Comparison of ENCODE assay signal across 16 cellular contexts in genomic region chr21:37560385-37560784, GRCh38.
DNase-seq lines count a peak whose midpoint lies in the region; ATAC-seq, FAIRE-seq and TF ChIP-seq lines count a peak whose summit lies in the region.
"Had no signal": no experiment of that assay in that cellular context is flagged by ENCODE, and none has a peak within 500 bp of the region (broad histone marks: within the 10 kb centered on the region; RNA-seq: fewer than 3 reads in every experiment).

No MANE protein-coding gene starts in this region.

- peaks cover 12 to 22% (median 19%) of the 10 kb centered on the region in 4 donors for H3K4me1 ChIP-seq in esophagus muscularis mucosa
- peaks cover 2% of the 10 kb centered on the region for H3K4me1 ChIP-seq in right cardiac atrium (ENCODE audit: control insufficient read depth, insufficient read depth, low read length)
- peaks cover 7 to 25% (median 23%) of the 10 kb centered on the region in 4 donors for H3K4me1 ChIP-seq in stomach

- no peak for FAIRE-seq in urothelium cell line (lab: Jason Lieb, UNC)
- FAIRE-seq: A204.1, GM12878, HTR-8/SVneo had no signal

- no peak for ATAC-seq in right cardiac atrium
- ATAC-seq in HG02588 (IDR thresholded peaks at IDR 0.05; ENCODE audit: unreplicated experiment) = no peak
- ATAC-seq: GM12878 had no signal

- H3K9me3 ChIP-seq in esophagus muscularis mucosa (no peaks in the 10 kb centered on the region), right cardiac atrium (ENCODE audit: control insufficient read depth, low read length) (no peaks in the 10 kb centered on the region), stomach (no peaks in the 10 kb centered on the region)

- H3K27ac ChIP-seq in esophagus muscularis mucosa (replicated peaks in 1 of 4) = no peak overlapping the region
- H3K27ac ChIP-seq in right cardiac atrium (ENCODE audit: low read length) = peak overlapping the region; percentile 20
- H3K27ac ChIP-seq in stomach = no peak overlapping the region
- H3K27ac ChIP-seq: C4-2B had no signal

- no peaks in the 10 kb centered on the region for H3K27me3 ChIP-seq in esophagus muscularis mucosa
- H3K27me3 ChIP-seq in right cardiac atrium (ENCODE audit: control insufficient read depth, insufficient read depth) = no peaks in the 10 kb centered on the region
- no peaks in the 10 kb centered on the region for H3K27me3 ChIP-seq in stomach

- H3K27me3 Mint-ChIP-seq in activated T-helper 2 cell treated with anti-CD3 and anti-CD28 coated beads, Interferon-gamma antibody, Interleukin-2, Interleukin-4, amounts not matched to agents 10 μg/mL and 5 μg/mL and 100 μg/mL, durations not matched to agents 14 hours and 24 hours and 36 hours (ENCODE audit: low read depth) = peaks cover 6% of the 10 kb centered on the region
- no peaks in the 10 kb centered on the region for H3K27me3 Mint-ChIP-seq in osteocyte (ENCODE audit: unreplicated experiment)

- TF ChIP-seq CTCF in esophagus muscularis mucosa (IDR thresholded peaks at IDR 0.05) = no peak
- no peak for TF ChIP-seq CTCF in osteocyte (IDR thresholded peaks at IDR 0.05)
- TF ChIP-seq CTCF in stomach (IDR thresholded peaks at IDR 0.05) = no peak

- no peak overlapping the region for H3K4me3 Mint-ChIP-seq in activated T-helper 2 cell treated with anti-CD3 and anti-CD28 coated beads, Interferon-gamma antibody, Interleukin-2, Interleukin-4, amounts not matched to agents 10 μg/mL and 5 μg/mL and 100 μg/mL, durations not matched to agents 14 hours and 24 hours and 36 hours (ENCODE audit: low read depth)
- no peak overlapping the region for H3K4me3 Mint-ChIP-seq in osteocyte (ENCODE audit: unreplicated experiment)
- H3K4me3 Mint-ChIP-seq: B cell had no signal

- H3K36me3 ChIP-seq in esophagus muscularis mucosa (no peaks in the 10 kb centered on the region), stomach (no peaks in the 10 kb centered on the region)
- H3K36me3 ChIP-seq: HAP-1 had no signal

- intact Hi-C loops in activated T-helper 2 cell treated with anti-CD3 and anti-CD28 coated beads, Interferon-gamma antibody, Interleukin-2, Interleukin-4, amounts not matched to agents 10 μg/mL and 5 μg/mL and 100 μg/mL, durations not matched to agents 14 hours and 24 hours and 36 hours (cut with micrococcal nuclease) = loop anchor here (5.0 to 10.0 kb wide), 5 partner anchors 58 to 1887 kb away; partner anchors contain the start of genes HLCS and LCA5L
- intact Hi-C loops in esophagus muscularis mucosa (cut with DNase I) (loop anchor here (5.0 kb wide), 1 partner anchor 293 kb away; the partner anchor contains the start of gene VPS26C), right cardiac atrium (cut with DNase I) (loop anchor here in 2 of 4 donors (10.0 kb wide), 2 partner anchors 196 to 346 kb away; partner anchors contain the start of gene DYRK1A (in 2 of the 2)), stomach (cut with DNase I; ENCODE audit: low total_unique reads) (no loop called here)

- H3K9me3 Mint-ChIP-seq in activated T-helper 2 cell treated with anti-CD3 and anti-CD28 coated beads, Interferon-gamma antibody, Interleukin-2, Interleukin-4, amounts not matched to agents 10 μg/mL and 5 μg/mL and 100 μg/mL, durations not matched to agents 14 hours and 24 hours and 36 hours = no peaks in the 10 kb centered on the region
- peaks cover 10% of the 10 kb centered on the region for H3K9me3 Mint-ChIP-seq in osteocyte (ENCODE audit: unreplicated experiment)

- H3K27ac Mint-ChIP-seq in activated T-helper 2 cell treated with anti-CD3 and anti-CD28 coated beads, Interferon-gamma antibody, Interleukin-2, Interleukin-4, amounts not matched to agents 10 μg/mL and 5 μg/mL and 100 μg/mL, durations not matched to agents 14 hours and 24 hours and 36 hours = no peak overlapping the region
- H3K27ac Mint-ChIP-seq in osteocyte (ENCODE audit: unreplicated experiment) = no peak overlapping the region
- H3K27ac Mint-ChIP-seq: B cell; CD4-positive, alpha-beta memory T cell had no signal

- TF ChIP-seq POLR2A in esophagus muscularis mucosa (IDR thresholded peaks at IDR 0.05; ENCODE audit: low read depth) (no peak), stomach (IDR thresholded peaks at IDR 0.05) (no peak)

- TF ChIP-seq EP300 in esophagus muscularis mucosa (IDR thresholded peaks at IDR 0.05) (no peak), stomach (IDR thresholded peaks at IDR 0.05) (no peak)

- 90% methylated on average over 3 of the region's 5 CpGs for WGBS in esophagus muscularis mucosa
- 77% methylated on average over 5 of the region's 5 CpGs for WGBS in right cardiac atrium
- 48 to 73% (median 64%) methylated on average over 5 of the region's 5 CpGs for WGBS in stomach, 5 donors

- DNase-seq in activated T-helper 2 cell treated with anti-CD3 and anti-CD28 coated beads, Interferon-gamma antibody, Interleukin-2, Interleukin-4, amounts not matched to agents 10 μg/mL and 5 μg/mL and 100 μg/mL, durations not matched to agents 14 hours and 24 hours and 36 hours (ENCODE audit: low spot score) = peak; percentile 7
- DNase-seq in esophagus muscularis mucosa (ENCODE audit: extremely low spot score) (peak; percentile 57), right cardiac atrium (no peak), osteocyte (ENCODE audit: extremely low spot score, unreplicated experiment) (peak; percentile 59), urothelium cell line (ENCODE audit: low spot score) (no peak), stomach (no peak)
- DNase-seq: CD4-positive, alpha-beta memory T cell; DMS79; GOT3 had no signal

- H3K4me1 Mint-ChIP-seq in activated T-helper 2 cell treated with anti-CD3 and anti-CD28 coated beads, Interferon-gamma antibody, Interleukin-2, Interleukin-4, amounts not matched to agents 10 μg/mL and 5 μg/mL and 100 μg/mL, durations not matched to agents 14 hours and 24 hours and 36 hours (ENCODE audit: low read depth) = peaks cover 9% of the 10 kb centered on the region
- H3K4me1 Mint-ChIP-seq in osteocyte (ENCODE audit: unreplicated experiment) = peaks cover 15% of the 10 kb centered on the region

- no peaks in the 10 kb centered on the region for H3K36me3 Mint-ChIP-seq in activated T-helper 2 cell treated with anti-CD3 and anti-CD28 coated beads, Interferon-gamma antibody, Interleukin-2, Interleukin-4, amounts not matched to agents 10 μg/mL and 5 μg/mL and 100 μg/mL, durations not matched to agents 14 hours and 24 hours and 36 hours (ENCODE audit: low read depth)
- no peaks in the 10 kb centered on the region for H3K36me3 Mint-ChIP-seq in osteocyte (ENCODE audit: unreplicated experiment)

- H3K4me3 ChIP-seq in esophagus muscularis mucosa (no peak overlapping the region), right cardiac atrium (ENCODE audit: low read length) (no peak overlapping the region), stomach (no peak overlapping the region)
- H3K4me3 ChIP-seq: GM12878, HAP-1 had no signal

Comparison
In these comparisons a context has a peak if more than half of its experiments do, and no peak if none do; other contexts are left out.
1. DNase-seq: peak in activated T-helper 2 cell treated with anti-CD3 and anti-CD28 coated beads, Interferon-gamma antibody, Interleukin-2, Interleukin-4, amounts not matched to agents 10 μg/mL and 5 μg/mL and 100 μg/mL, durations not matched to agents 14 hours and 24 hours and 36 hours (single experiment), esophagus muscularis mucosa (single experiment) and osteocyte (single experiment); none in right cardiac atrium (0 of 3), urothelium cell line (single experiment) and stomach (single experiment).